ENCODE assay signal across 27 cellular contexts in the genomic region with DNA sequence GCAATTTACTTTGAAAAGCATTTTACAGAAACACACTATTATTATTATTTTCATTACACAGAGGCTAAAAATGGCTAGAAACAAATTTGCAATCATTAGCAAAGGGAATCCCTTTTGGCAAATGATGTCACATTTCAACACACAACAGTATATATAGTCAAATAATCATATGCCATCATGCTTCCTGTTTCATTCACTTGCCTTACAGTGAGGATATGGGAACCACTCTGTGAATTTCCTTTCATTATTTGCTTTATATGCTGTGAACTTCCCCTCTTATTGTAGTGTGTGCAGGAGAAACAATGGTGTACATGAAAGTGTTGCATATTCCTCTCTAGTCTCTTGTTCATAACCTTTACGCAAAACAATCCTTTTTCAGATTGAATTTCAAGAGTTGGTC.
"Had no signal": no experiment of that assay in that cellular context is flagged by ENCODE, and none has a peak within 500 bp of the region (broad histone marks: within the 10 kb centered on the region; RNA-seq: fewer than 3 reads in every experiment).

No MANE protein-coding gene starts in this region.

- H3K27ac Mint-ChIP-seq: activated CD4-positive, alpha-beta memory T cell treated with anti-CD3 and anti-CD28 coated beads for 36 hours; activated CD4-positive, alpha-beta T cell treated with anti-CD3 and anti-CD28 coated beads, Interleukin-2, amount 10 ng/mL, durations not matched to agents 24 days and 14 days; activated naive CD4-positive, alpha-beta T cell treated with anti-CD3 and anti-CD28 coated beads for 36 hours; activated naive CD8-positive, alpha-beta T cell treated with anti-CD3 and anti-CD28 coated beads, Interleukin-2, amount 10 ng/mL, durations not matched to agents 7 days and 5 days; activated T-helper 1 cell treated with anti-CD3 and anti-CD28 coated beads, Interleukin-12 subunit alpha, Interleukin-12 subunit beta, Interleukin-2, Interleukin-4 antibody, amounts not matched to agents 30 ng/mL and 10 ng/mL and 1 ng/mL, durations not matched to agents 14 hours and 24 hours and 36 hours; dendritic cell treated with granulocyte-macrophage colony-stimulating factor and Interleukin-4, amounts not matched to agents 40 ng/mL and 50 ng/mL, for 4 days; natural killer cell treated with Interleukin-12 subunit alpha and Interleukin-12 subunit beta and Interleukin-15 and Interleukin-18, amount 100 ng/mL, for 72 hours; T-helper 1 cell treated with Interleukin-12 subunit alpha and Interleukin-12 subunit beta and Interleukin-4 antibody, amounts not matched to agents 30 μg/mL and 1 μg/mL, for 36 hours had no signal

- H3K9me3 Mint-ChIP-seq: activated CD4-positive, alpha-beta memory T cell treated with anti-CD3 and anti-CD28 coated beads for 36 hours; activated CD4-positive, alpha-beta T cell treated with anti-CD3 and anti-CD28 coated beads, Interleukin-2, amount 10 ng/mL, durations not matched to agents 24 days and 14 days; activated naive CD4-positive, alpha-beta T cell treated with anti-CD3 and anti-CD28 coated beads for 36 hours; activated naive CD8-positive, alpha-beta T cell treated with anti-CD3 and anti-CD28 coated beads, Interleukin-2, amount 10 ng/mL, durations not matched to agents 7 days and 5 days; activated T-helper 1 cell treated with anti-CD3 and anti-CD28 coated beads, Interleukin-12 subunit alpha, Interleukin-12 subunit beta, Interleukin-2, Interleukin-4 antibody, amounts not matched to agents 30 ng/mL and 10 ng/mL and 1 ng/mL, durations not matched to agents 14 hours and 24 hours and 36 hours; natural killer cell treated with Interleukin-12 subunit alpha and Interleukin-12 subunit beta and Interleukin-15 and Interleukin-18, amount 100 ng/mL, for 72 hours; T-helper 1 cell treated with Interleukin-12 subunit alpha and Interleukin-12 subunit beta and Interleukin-4 antibody, amounts not matched to agents 30 μg/mL and 1 μg/mL, for 36 hours had no signal

- H3K27me3 Mint-ChIP-seq: activated CD4-positive, alpha-beta memory T cell treated with anti-CD3 and anti-CD28 coated beads for 36 hours; activated CD4-positive, alpha-beta T cell treated with anti-CD3 and anti-CD28 coated beads, Interleukin-2, amount 10 ng/mL, durations not matched to agents 24 days and 14 days; activated naive CD8-positive, alpha-beta T cell treated with anti-CD3 and anti-CD28 coated beads, Interleukin-2, amount 10 ng/mL, durations not matched to agents 7 days and 5 days; central memory CD8-positive, alpha-beta T cell; dendritic cell treated with granulocyte-macrophage colony-stimulating factor and Interleukin-4, amounts not matched to agents 40 ng/mL and 50 ng/mL, for 4 days; natural killer cell treated with Interleukin-12 subunit alpha and Interleukin-12 subunit beta and Interleukin-15 and Interleukin-18, amount 100 ng/mL, for 72 hours had no signal

- H3K36me3 Mint-ChIP-seq: activated CD4-positive, alpha-beta memory T cell treated with anti-CD3 and anti-CD28 coated beads for 36 hours; activated naive CD8-positive, alpha-beta T cell treated with anti-CD3 and anti-CD28 coated beads, Interleukin-2, amount 10 ng/mL, durations not matched to agents 7 days and 5 days; natural killer cell treated with Interleukin-12 subunit alpha and Interleukin-12 subunit beta and Interleukin-15 and Interleukin-18, amount 100 ng/mL, for 72 hours had no signal

- H3K4me1 Mint-ChIP-seq: activated CD4-positive, alpha-beta T cell treated with anti-CD3 and anti-CD28 coated beads, Interleukin-2, amount 10 ng/mL, durations not matched to agents 24 days and 14 days; activated naive CD8-positive, alpha-beta T cell treated with anti-CD3 and anti-CD28 coated beads, Interleukin-2, amount 10 ng/mL, durations not matched to agents 7 days and 5 days; central memory CD8-positive, alpha-beta T cell had no signal

- DNase-seq: activated CD4-positive, alpha-beta memory T cell treated with anti-CD3 and anti-CD28 coated beads for 36 hours; activated CD4-positive, alpha-beta T cell treated with anti-CD3 and anti-CD28 coated beads, Interleukin-2, amount 10 ng/mL, durations not matched to agents 24 days and 14 days; activated CD8-positive, alpha-beta memory T cell treated with anti-CD3 and anti-CD28 coated beads, Interleukin-2, amount 50 U/mL, for 4 hours; activated effector memory CD4-positive, alpha-beta T cell treated with anti-CD3 and anti-CD28 coated beads, Interleukin-2, amount 50 U/mL, for 16 hours; activated naive CD4-positive, alpha-beta T cell treated with anti-CD3 and anti-CD28 coated beads for 36 hours; activated naive CD8-positive, alpha-beta T cell treated with anti-CD3 and anti-CD28 coated beads, Interleukin-2, amount 10 ng/mL, durations not matched to agents 7 days and 5 days; activated T-cell treated with anti-CD3 and anti-CD28 coated beads, Interleukin-2, amount 50 U/mL, for 1 hour; amygdala; effector CD8-positive, alpha-beta T cell; foreskin melanocyte; left lung; mucosa of descending colon; posterior cingulate gyrus; stimulated activated CD4-positive, alpha-beta T cell treated with anti-CD3 and anti-CD28 coated beads, Interleukin-12 subunit alpha, Interleukin-12 subunit beta, amount 100 ng/mL, for 4 hours; stimulated activated CD4-positive, alpha-beta T cell treated with anti-CD3 and anti-CD28 coated beads, Interleukin-4, amount 100 ng/mL, for 1 hour; stimulated activated naive CD8-positive, alpha-beta T cell treated with anti-CD3 and anti-CD28 coated beads, Interleukin-15, Interleukin-2, amounts not matched to agents 100 U/mL and 50 U/mL, for 24 hours; T-helper 9 cell; testis; transverse colon; WERI-Rb-1 had no signal

- H3K4me3 Mint-ChIP-seq: activated CD4-positive, alpha-beta memory T cell treated with anti-CD3 and anti-CD28 coated beads for 36 hours; activated CD4-positive, alpha-beta T cell treated with anti-CD3 and anti-CD28 coated beads, Interleukin-2, amount 10 ng/mL, durations not matched to agents 24 days and 14 days; activated naive CD4-positive, alpha-beta T cell treated with anti-CD3 and anti-CD28 coated beads for 36 hours; activated naive CD8-positive, alpha-beta T cell treated with anti-CD3 and anti-CD28 coated beads, Interleukin-2, amount 10 ng/mL, durations not matched to agents 7 days and 5 days; activated T-helper 1 cell treated with anti-CD3 and anti-CD28 coated beads, Interleukin-12 subunit alpha, Interleukin-12 subunit beta, Interleukin-2, Interleukin-4 antibody, amounts not matched to agents 30 ng/mL and 10 ng/mL and 1 ng/mL, durations not matched to agents 14 hours and 24 hours and 36 hours; central memory CD8-positive, alpha-beta T cell; dendritic cell treated with granulocyte-macrophage colony-stimulating factor and Interleukin-4, amounts not matched to agents 40 ng/mL and 50 ng/mL, for 4 days; natural killer cell treated with Interleukin-12 subunit alpha and Interleukin-12 subunit beta and Interleukin-15 and Interleukin-18, amount 100 ng/mL, for 72 hours; T-helper 1 cell treated with Interleukin-12 subunit alpha and Interleukin-12 subunit beta and Interleukin-4 antibody, amounts not matched to agents 30 μg/mL and 1 μg/mL, for 36 hours had no signal

- H3K4me3 ChIP-seq: left lung, lung, mucosa of descending colon, skin epidermis, testis, transverse colon had no signal
